Comparison of ENCODE assay signal across 8 cellular contexts in genomic region chr6:151391471-151392428, GRCh38. TPM values are rescaled to one million over a fixed set of nuclear protein-coding genes. Genes with fewer than 3 reads are reported as not detected.
DNase-seq lines count a peak whose midpoint lies in the region; ATAC-seq, FAIRE-seq and TF ChIP-seq lines count a peak whose summit lies in the region.

A gene with protein sequence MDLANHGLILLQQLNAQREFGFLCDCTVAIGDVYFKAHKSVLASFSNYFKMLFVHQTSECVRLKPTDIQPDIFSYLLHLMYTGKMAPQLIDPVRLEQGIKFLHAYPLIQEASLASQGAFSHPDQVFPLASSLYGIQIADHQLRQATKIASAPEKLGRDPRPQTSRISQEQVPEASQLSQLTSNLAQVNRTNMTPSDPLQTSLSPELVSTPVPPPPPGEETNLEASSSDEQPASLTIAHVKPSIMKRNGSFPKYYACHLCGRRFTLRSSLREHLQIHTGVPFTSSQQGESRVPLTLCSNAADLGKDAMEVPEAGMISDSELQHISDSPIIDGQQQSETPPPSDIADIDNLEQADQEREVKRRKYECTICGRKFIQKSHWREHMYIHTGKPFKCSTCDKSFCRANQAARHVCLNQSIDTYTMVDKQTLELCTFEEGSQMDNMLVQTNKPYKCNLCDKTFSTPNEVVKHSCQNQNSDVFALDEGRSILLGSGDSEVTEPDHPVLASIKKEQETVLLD (minus strand): TSS chr6:151391559. CDS start chr6:151373637, 17,922 bp downstream.

- no peaks in the 10 kb centered on the region for H3K27me3 ChIP-seq in HCT116 (ENCODE audit: insufficient read depth, low read length)
- H3K27me3 ChIP-seq in K562 (ENCODE audit: control insufficient read depth in 2 of 2, insufficient read depth in 2 of 2, low read length in 2 of 2): no peaks in the 10 kb centered on the region
- H3K27me3 ChIP-seq in iPS-18a (ENCODE audit: control insufficient read depth, insufficient read depth, low read length): no peaks in the 10 kb centered on the region
- H3K27me3 ChIP-seq in gastrocnemius medialis: no peaks in the 10 kb centered on the region

- H3K9me3 ChIP-seq in HCT116 (ENCODE audit: control insufficient read depth in 1 of 2, insufficient read depth in 1 of 2, low read depth in 1 of 2, low read length in 2 of 2) (no peaks in the 10 kb centered on the region), K562 (replicated peaks; ENCODE audit: control insufficient read depth, insufficient read depth, low read depth, low read length) (no peaks in the 10 kb centered on the region), iPS-18a (ENCODE audit: control insufficient read depth, low read depth, low read length) (no peaks in the 10 kb centered on the region), gastrocnemius medialis (no peaks in the 10 kb centered on the region)

- H3K4me1 ChIP-seq in HCT116 (ENCODE audit: control insufficient read depth in 1 of 2, insufficient read depth in 2 of 2, low read length in 2 of 2) (peaks cover 24 to 41% of the 10 kb centered on the region in 2 experiments), K562 (replicated peaks in 1 of 2; ENCODE audit: control insufficient read depth in 2 of 2, insufficient read depth in 2 of 2, low read length in 2 of 2) (peaks cover 10 to 30% of the 10 kb centered on the region in 2 experiments; a peak in 4 of 5 replicates), iPS-18a (ENCODE audit: control insufficient read depth, low read depth, low read length) (peaks cover 16% of the 10 kb centered on the region), gastrocnemius medialis (peaks cover 53 to 56% of the 10 kb centered on the region in 2 donors)

- no peaks in the 10 kb centered on the region for H3K9me1 ChIP-seq in K562 (ENCODE audit: control insufficient read depth, insufficient read depth, low read length)

- CTCF ChIA-PET in HCT116 (lab: Charles Lee): interaction anchor here (1.2 kb wide), 1 partner anchor 500 kb away, joined by 3 read pairs; no protein-coding TSS in a partner anchor
- CTCF ChIA-PET in K562 (lab: Yijun Ruan, JAX; ENCODE audit: low intra/inter-chr PET ratio): no interaction called here

- no peaks in the 10 kb centered on the region for H3K36me3 ChIP-seq in HCT116 (ENCODE audit: control insufficient read depth in 1 of 2, insufficient read depth in 2 of 2, low read length in 2 of 2)
- peaks cover 48% of the 10 kb centered on the region for H3K36me3 ChIP-seq in K562 (ENCODE audit: control insufficient read depth, insufficient read depth, low read length)
- peaks cover 12% of the 10 kb centered on the region for H3K36me3 ChIP-seq in iPS-18a (ENCODE audit: control insufficient read depth, low read depth, low read length)
- no peaks in the 10 kb centered on the region for H3K36me3 ChIP-seq in gastrocnemius medialis

- POLR2A ChIA-PET in HCT116 (lab: Charles Lee): no interaction called here
- POLR2A ChIA-PET in K562 (lab: Yijun Ruan, JAX): interaction anchor here (1.6 kb wide), 1 partner anchor 55 kb away, joined by 7 read pairs; no protein-coding TSS in a partner anchor

- H3K4me3 ChIP-seq in HCT116 (replicated peaks in 1 of 2; ENCODE audit: low read depth in 1 of 2, low read length in 2 of 2): peak within 1 kb of the TSS; percentile 80 to 82
- peak within 1 kb of the TSS; percentile 93 for H3K4me3 ChIP-seq in K562
- peak within 1 kb of the TSS; percentile 86 for H3K4me3 ChIP-seq in iPS-18a (ENCODE audit: low read length)
- H3K4me3 ChIP-seq in gastrocnemius medialis: peak within 1 kb of the TSS; percentile 81 to 96 (median 91)

- ATAC-seq in HCT116 (peak; percentile 2), K562 (peak; percentile 22), gastrocnemius medialis (peak; percentile 43), HG03565 (IDR thresholded peaks at IDR 0.05; ENCODE audit: unreplicated experiment) (no peak)

- peak; percentile 82 for DNase-seq in ELF-1 (ENCODE audit: low read depth, low spot score)
- no peak for DNase-seq in HCT116 (ENCODE audit: low read depth, low spot score)
- peak; percentile 45 for DNase-seq in NCI-H128 (lab: John Stamatoyannopoulos, UW; ENCODE audit: unreplicated experiment)
- peak; percentile 63 for DNase-seq in UCSD-AML1 (lab: John Stamatoyannopoulos, UW; ENCODE audit: unreplicated experiment)
- peak; percentile 80 to 86 (median 84) for DNase-seq in K562 (ENCODE audit: extremely low read depth in 1 of 4, low spot score in 3 of 4)
- peak; percentile 66 to 83 for DNase-seq in gastrocnemius medialis

- peak; percentile 51 for TF ChIP-seq POLR2A in HCT116 (IDR thresholded peaks at IDR 0.05; ENCODE audit: borderline replicate concordance, extremely low read depth, insufficient read depth, insufficient read length)
- TF ChIP-seq POLR2A in K562 (conservative IDR thresholded peaks at IDR 0.05): no peak; the same call in 1 of the 2 replicates
- peak; percentile 52 to 54 for TF ChIP-seq POLR2A in gastrocnemius medialis (IDR thresholded peaks at IDR 0.05)

- H3K4me2 ChIP-seq in HCT116 (ENCODE audit: low read length) (peak within 1 kb of the TSS; percentile 99), K562 (ENCODE audit: insufficient read depth, low read length) (peak within 1 kb of the TSS; percentile 85)

- H3K9me2 ChIP-seq in HCT116 (ENCODE audit: insufficient read depth): no peaks in the 10 kb centered on the region

- peaks cover 3% of the 10 kb centered on the region; the same call in 1 of the 2 replicates for H4K20me1 ChIP-seq in HCT116 (ENCODE audit: insufficient read depth)
- peaks cover 15% of the 10 kb centered on the region; the same call in 1 of the 2 replicates for H4K20me1 ChIP-seq in K562 (replicated peaks; ENCODE audit: control insufficient read depth, insufficient read depth, low read length)

- no peak for TF ChIP-seq EP300 in K562 (IDR thresholded peaks at IDR 0.05; ENCODE audit: low read length)

- intact Hi-C loops in HCT116 (cut with micrococcal nuclease): loop anchor here (2.0 kb wide), 2 partner anchors 51 to 61 kb away; partner anchors contain the start of gene RMND1
- intact Hi-C loops in K562 (cut with micrococcal nuclease): loop anchor here (2.0 to 5.0 kb wide), 5 partner anchors 17 to 1611 kb away; partner anchors contain the start of genes FBXO5, MTRF1L and RMND1
- intact Hi-C loops in gastrocnemius medialis (cut with DNase I; ENCODE audit: low total_unique reads): loop anchor here (5.0 to 10.0 kb wide), 3 partner anchors 1497 to 1744 kb away; partner anchors contain the start of genes FBXO5, KATNA1 and RAET1E

- TF ChIP-seq RAD21 in HCT116 (IDR thresholded peaks at IDR 0.05; ENCODE audit: low read depth) (no peak), K562 (CRISPR knock-in tag; conservative IDR thresholded peaks at IDR 0.05 in 1 of 2, IDR thresholded peaks at IDR 0.05 in 1 of 2) (0 out of 4 replicates have a peak, but pooled peaks of 1 of the 2 experiments have one; percentile 2)

- H3K9ac ChIP-seq in HCT116 (ENCODE audit: low read length): peak within 1 kb of the TSS; percentile 98
- H3K9ac ChIP-seq in K562 (ENCODE audit: insufficient read depth in 1 of 2, low read depth in 2 of 2, low read length in 2 of 2): peak within 1 kb of the TSS; percentile 93 to 97
- peak within 1 kb of the TSS; percentile 91 for H3K9ac ChIP-seq in iPS-18a (ENCODE audit: low read length)

- RAD21 ChIA-PET in HCT116 (lab: Charles Lee; ENCODE audit: low non-redundant PET in 1 of 2, low total read pairs in 2 of 2, uncharacterized antibody in 2 of 2, unreplicated experiment in 2 of 2): no interaction called here

- WGBS in K562 (ENCODE audit: insufficient coverage, low coverage, missing lambda C conversion rate): 1% methylated on average over 36 of the region's 57 CpGs

- BruUV-seq in HCT116 (replicated peaks; lab: Mats Ljungman, UMichigan): no TSS peak
- BruUV-seq in K562 (replicated peaks; lab: Mats Ljungman, UMichigan): no TSS peak

- H2AFZ ChIP-seq in HCT116 (ENCODE audit: low read depth, low read length, poor library complexity, severe bottlenecking) (no peak within 1 kb of the TSS), K562 (ENCODE audit: low read depth, low read length) (peak within 1 kb of the TSS; percentile 51)

- in situ Hi-C loops in K562 (cut with MboI) (no loop called here), gastrocnemius medialis (cut with MboI; ENCODE audit: low sequenced_read_pairs in 4 of 4) (loop anchor here in 3 of 4 donors (5.0 to 10.0 kb wide), 2 partner anchors 53 to 61 kb away; partner anchors contain the start of gene RMND1 (in 2 of the 3))

- peaks cover 83% of the 10 kb centered on the region for H3K79me2 ChIP-seq in HCT116 (ENCODE audit: insufficient read depth, low read length)
- peaks cover 86% of the 10 kb centered on the region for H3K79me2 ChIP-seq in K562 (ENCODE audit: control insufficient read depth, insufficient read depth, low read length)

- TF ChIP-seq CTCF in HCT116 (IDR thresholded peaks at IDR 0.05 in 2 of 3, conservative IDR thresholded peaks at IDR 0.05 in 1 of 3; ENCODE audit: borderline replicate concordance in 1 of 3, insufficient read depth in 1 of 3, low read depth in 2 of 3, low read length in 2 of 3) (no peak), K562 (IDR thresholded peaks at IDR 0.05 in 2 of 3, conservative IDR thresholded peaks at IDR 0.05 in 1 of 3; ENCODE audit: insufficient read depth in 2 of 3, low read depth in 1 of 3, low read length in 3 of 3) (no peak), gastrocnemius medialis (IDR thresholded peaks at IDR 0.05 in 4 of 5, conservative IDR thresholded peaks at IDR 0.05 in 1 of 5) (no peak)

- peak; percentile 23 for FAIRE-seq in K562 (lab: Jason Lieb, UNC)

- H3K27ac ChIP-seq in HCT116 (ENCODE audit: low read depth, low read length): peak within 1 kb of the TSS; percentile 99
- H3K27ac ChIP-seq in K562 (ENCODE audit: extremely low read depth, low read depth, low read length): peak within 1 kb of the TSS; percentile 96
- peak within 1 kb of the TSS; percentile 77 for H3K27ac ChIP-seq in iPS-18a (ENCODE audit: low read length)
- H3K27ac ChIP-seq in gastrocnemius medialis: peak within 1 kb of the TSS; percentile 94 to 100 (median 99)

RNA-seq across cellular contexts. Expression of the gene that starts here (rescaled TPM):
- total RNA-seq in HCT116 (2021; ENCODE audit: unreplicated experiment) (12.5 TPM), K562 (2014; rRNA removed) (13.3 and 17.3 TPM in 2 replicates), K562 (2014; rRNA removed; fragmentation: Illumina TruSeq; extraction: Trizol) (17.0 and 18.9 TPM in 2 replicates), K562 (2015; rRNA removed; fragmentation: Illumina TruSeq; extraction: Trizol) (21.8 and 23.3 TPM in 2 replicates), K562 (2021) (15.2 and 16.4 TPM in 2 replicates), gastrocnemius medialis (10 to 100 TPM in 3 of 4 donors, 1 to 10 TPM in 1; 9.6 to 18.5 (median 14.3) TPM)
- 7.5 and 7.9 TPM in 2 replicates for polyA plus RNA-seq in HCT116 (2012)
- 5.8 and 7.3 TPM in 2 replicates for total RNA-seq in K562 (2011; cell fraction: chromatin; rRNA removed; ENCODE audit: low replicate concordance)
- total RNA-seq in K562 (2011; cell fraction: nucleolus; rRNA removed): 2.9 and 3.5 TPM in 2 replicates
- 4.9 and 6.0 TPM in 2 replicates for total RNA-seq in K562 (2011; cell fraction: nucleoplasm; rRNA removed)
- polyA plus RNA-seq in K562 (2011; rRNA removed) (12.7 and 17.2 TPM in 2 replicates), K562 (2014; fragmentation: Illumina TruSeq; extraction: Trizol) (20.8 and 26.2 TPM in 2 replicates), K562 (2014; fragmentation: Nextera tagmentation; extraction: Ambion mirVana) (1 to 10 TPM; 5.1 to 6.0 TPM), K562 (2014; rRNA removed) (14.5 and 18.1 TPM in 2 replicates)
- 12.9 and 17.2 TPM in 2 replicates for polyA plus RNA-seq in K562 (2011; cell fraction: cytosol; rRNA removed)
- 6.1 and 6.8 TPM in 2 replicates for polyA plus RNA-seq in K562 (2011; cell fraction: nucleus; rRNA removed)
- 12.4 and 14.8 TPM in 2 replicates for polyA plus RNA-seq in K562 (2012)
- polyA minus RNA-seq in K562 (2011; rRNA and poly(A)+ RNA removed): 18.4 and 28.1 TPM in 2 replicates
- 5.6 and 9.1 TPM in 2 replicates for polyA minus RNA-seq in K562 (2011; cell fraction: cytosol; rRNA and poly(A)+ RNA removed)
- 2.6 and 3.8 TPM in 2 replicates for polyA minus RNA-seq in K562 (2011; cell fraction: nucleus; rRNA and poly(A)+ RNA removed)
